Comparison of ENCODE assay signal across 8 cellular contexts in the genomic region with DNA sequence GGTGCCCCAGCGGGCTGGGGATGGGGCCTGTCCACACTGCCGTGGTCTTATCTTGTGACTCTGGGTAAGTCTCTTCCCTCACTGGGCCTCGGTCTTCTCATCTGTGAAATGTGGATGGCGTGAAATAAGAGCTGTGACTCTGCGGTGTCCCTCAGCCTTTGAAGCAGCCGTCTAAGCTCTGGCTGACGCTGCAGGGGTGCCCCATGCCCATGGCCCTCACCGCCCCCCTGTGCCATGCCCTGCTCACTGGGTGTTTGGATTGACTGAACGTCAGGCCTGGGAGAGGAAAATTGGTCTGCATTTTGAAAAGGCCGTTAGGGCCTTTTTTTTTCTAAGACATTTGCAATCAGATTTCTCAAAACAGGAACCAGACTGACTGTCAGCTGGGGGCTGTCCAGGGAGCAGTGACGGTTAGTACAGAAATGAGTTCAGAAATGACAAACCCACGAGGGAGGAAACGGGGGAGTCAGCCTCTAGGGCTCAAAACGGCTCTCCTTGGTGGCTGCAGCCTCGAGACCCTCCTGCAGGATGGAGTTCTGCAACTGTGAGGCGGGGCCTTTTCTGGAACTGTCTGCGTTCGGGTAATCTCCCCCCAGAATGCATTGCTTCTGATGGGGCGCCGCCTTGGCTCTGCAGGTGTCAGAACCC. TPM values are rescaled to one million over a fixed set of nuclear protein-coding genes. Genes with fewer than 3 reads are reported as not detected.
DNase-seq lines count a peak whose midpoint lies in the region; ATAC-seq, FAIRE-seq and TF ChIP-seq lines count a peak whose summit lies in the region.

No MANE protein-coding gene starts in this region.

- intact Hi-C loops in CD4-positive, alpha-beta memory T cell (cut with micrococcal nuclease), result loop anchor here (1.0 to 5.0 kb wide), 2 partner anchors 9 to 104 kb away; a partner anchor contains a TSS

- H3K9me2 ChIP-seq in GM23248 (ENCODE audit: insufficient read depth), result no peaks in the 10 kb centered on the region

- H3K9me3 ChIP-seq in CD4-positive, alpha-beta memory T cell (ENCODE audit: control insufficient read depth in 1 of 2, low read length in 2 of 2), result no peaks in the 10 kb centered on the region
- H3K9me3 ChIP-seq in GM23248 (ENCODE audit: low read depth) (no peaks in the 10 kb centered on the region), SK-N-MC (ENCODE audit: low read depth, low read length) (no peaks in the 10 kb centered on the region), muscle layer of colon (ENCODE audit: low read length) (no peaks in the 10 kb centered on the region), upper lobe of left lung (no peaks in the 10 kb centered on the region)

- peak overlapping the region; percentile 80 for H3K27ac ChIP-seq in CD4-positive, alpha-beta memory T cell (ENCODE audit: low read depth, low read length)
- no peak overlapping the region for H3K27ac ChIP-seq in GM23248
- peak overlapping the region; percentile 50 for H3K27ac ChIP-seq in SK-N-MC
- peak overlapping the region; percentile 76 for H3K27ac ChIP-seq in muscle layer of colon (ENCODE audit: low read depth, low read length)
- peak overlapping the region; percentile 80 to 99 (median 94) for H3K27ac ChIP-seq in upper lobe of left lung

- H3K4me3 Mint-ChIP-seq in CD4-positive, alpha-beta memory T cell, result peak overlapping the region; percentile 92 to 98 (median 97)

- H3K36me3 ChIP-seq in CD4-positive, alpha-beta memory T cell (ENCODE audit: insufficient read depth, low read length), result peaks cover 27% of the 10 kb centered on the region
- H3K36me3 ChIP-seq in GM23248 (ENCODE audit: low read depth) (no peaks in the 10 kb centered on the region), SK-N-MC (ENCODE audit: insufficient read depth, low read length) (peaks cover 5% of the 10 kb centered on the region; the same call in 1 of the 2 replicates), bronchial epithelial cell (ENCODE audit: control insufficient read depth, insufficient read depth, low read length) (peaks cover 21% of the 10 kb centered on the region), muscle layer of colon (ENCODE audit: insufficient read depth, low read length) (no peaks in the 10 kb centered on the region), upper lobe of left lung (peaks cover 0 to 10% (median 3%) of the 10 kb centered on the region in 4 donors)

- DNase-seq in CD4-positive, alpha-beta memory T cell, result peak; percentile 51 to 85 (median 63)
- DNase-seq in GM23248 (no peak), SK-N-MC (ENCODE audit: low read depth, low spot score) (no peak), bronchial epithelial cell (ENCODE audit: low read depth) (no peak), upper lobe of left lung (peak in 1 of 2 donors; percentile 68), NCI-H2107 treated with DMSO at 0.1 percent for 48 hours (lab: John Stamatoyannopoulos, UW; ENCODE audit: unreplicated experiment) (no peak), AG20443 (ENCODE audit: low spot score) (no peak)

- peak overlapping the region; percentile 91 to 98 (median 96) for H3K27ac Mint-ChIP-seq in CD4-positive, alpha-beta memory T cell

- no peak for FAIRE-seq in bronchial epithelial cell (lab: Jason Lieb, UNC)

- H3K4me1 Mint-ChIP-seq in CD4-positive, alpha-beta memory T cell, result peaks cover 38 to 84% (median 54%) of the 10 kb centered on the region in 4 donors

- H3K36me3 Mint-ChIP-seq in CD4-positive, alpha-beta memory T cell, result peaks cover 29 to 50% of the 10 kb centered on the region in 2 donors

- H4K20me1 ChIP-seq in GM23248 (ENCODE audit: insufficient read depth), result no peaks in the 10 kb centered on the region

- no peaks in the 10 kb centered on the region for H3K27me3 ChIP-seq in CD4-positive, alpha-beta memory T cell (ENCODE audit: insufficient read depth, low read length)
- H3K27me3 ChIP-seq in GM23248 (replicated peaks; ENCODE audit: insufficient read depth) (no peaks in the 10 kb centered on the region), bronchial epithelial cell (ENCODE audit: control insufficient read depth, insufficient read depth, low read length) (no peaks in the 10 kb centered on the region), muscle layer of colon (ENCODE audit: control insufficient read depth in 1 of 2, insufficient read depth in 2 of 2, low read length in 2 of 2) (no peaks in the 10 kb centered on the region), upper lobe of left lung (no peaks in the 10 kb centered on the region)

- H3K9me3 Mint-ChIP-seq in CD4-positive, alpha-beta memory T cell, result no peaks in the 10 kb centered on the region

- H3F3A ChIP-seq in GM23248 (ENCODE audit: insufficient read depth), result peaks cover 16% of the 10 kb centered on the region

- peak overlapping the region; percentile 88 to 92 for H3K4me3 ChIP-seq in CD4-positive, alpha-beta memory T cell (ENCODE audit: low read length in 2 of 2)
- H3K4me3 ChIP-seq in GM23248 (peak overlapping the region; percentile 93), SK-N-MC (peak overlapping the region; percentile 89), bronchial epithelial cell (ENCODE audit: low read depth, low read length) (peak overlapping the region; percentile 76), muscle layer of colon (ENCODE audit: low read depth in 1 of 2, low read length in 2 of 2) (peak overlapping the region; percentile 51 to 75), upper lobe of left lung (peak overlapping the region; percentile 59 to 99 (median 96))

- H2AFZ ChIP-seq in GM23248, result no peak overlapping the region

- WGBS in GM23248 (ENCODE audit: low coverage in 1 of 2, low lambda C conversion rate in 2 of 2, missing lambda C conversion rate in 2 of 2), 2 experiments, result 65 to 67% methylated on average over 20 of the region's 20 CpGs
- 22 to 49% methylated on average over 11 to 20 of the region's 20 CpGs for WGBS in upper lobe of left lung, 2 donors

- H3K27me3 Mint-ChIP-seq in CD4-positive, alpha-beta memory T cell, result no peaks in the 10 kb centered on the region

- no peak for TF ChIP-seq CTCF in bronchial epithelial cell (IDR thresholded peaks at IDR 0.05; ENCODE audit: insufficient read depth, low read length, severe bottlenecking)
- TF ChIP-seq CTCF in upper lobe of left lung (IDR thresholded peaks at IDR 0.05), result no peak

- H3K4me1 ChIP-seq in CD4-positive, alpha-beta memory T cell (ENCODE audit: insufficient read depth, low read length), result peaks cover 67% of the 10 kb centered on the region
- peaks cover 28% of the 10 kb centered on the region for H3K4me1 ChIP-seq in GM23248 (ENCODE audit: insufficient read depth)
- H3K4me1 ChIP-seq in muscle layer of colon (ENCODE audit: insufficient read depth, low read length), result peaks cover 71% of the 10 kb centered on the region
- H3K4me1 ChIP-seq in upper lobe of left lung, result peaks cover 65 to 70% (median 68%) of the 10 kb centered on the region in 4 donors

- H3K79me2 ChIP-seq in GM23248 (ENCODE audit: insufficient read depth), result peaks cover 71% of the 10 kb centered on the region

- CTCF ChIA-PET in CD4-positive, alpha-beta memory T cell (lab: Charles Lee; ENCODE audit: partially characterized antibody), result interaction anchor here (0.9 to 7.1 kb wide), 10 partner anchors 9 to 123 kb away, joined by 3 to 54 read pairs (median 6); a partner anchor contains a TSS

- TF ChIP-seq EP300 in upper lobe of left lung (IDR thresholded peaks at IDR 0.05), result no peak

- no peak for ATAC-seq in upper lobe of left lung (ENCODE audit: low FRiP score in 2 of 2)

- H3K4me2 ChIP-seq in GM23248 (ENCODE audit: unreplicated experiment), result peak overlapping the region; percentile 94

- H3K9ac ChIP-seq in GM23248 (peak overlapping the region; percentile 88), SK-N-MC (ENCODE audit: insufficient read length) (peak overlapping the region; percentile 88), muscle layer of colon (ENCODE audit: low read length) (peak overlapping the region; percentile 10)

- in situ Hi-C loops in GM23248 (cut with MboI), result no loop called here

- POLR2A ChIA-PET in CD4-positive, alpha-beta memory T cell (lab: Charles Lee; ENCODE audit: partially characterized antibody), result interaction anchor here (0.7 to 17.3 kb wide), 15 partner anchors 18 to 163 kb away, joined by 3 to 1163 read pairs (median 5); a partner anchor contains a TSS

- peak in 1 of 4 donors; percentile 23 for TF ChIP-seq POLR2A in upper lobe of left lung (IDR thresholded peaks at IDR 0.05)

RNA-seq across cellular contexts. Expression of a gene that starts 1.9 kb away (rescaled TPM):
- 100 to 1,000 TPM; 299 to 310 TPM for total RNA-seq in CD4-positive, alpha-beta memory T cell
- polyA plus RNA-seq in CD4-positive, alpha-beta memory T cell, result 10 to 100 TPM; 12.8 to 63.7 TPM
- total RNA-seq in GM23248 (2014; rRNA removed; shearing (Covaris generic)), result 43.0 and 54.9 TPM in 2 replicates
- polyA plus RNA-seq in GM23248 (2016; fragmentation: Nextera tagmentation; extraction: Ambion mirVana), result 6.0 and 7.8 TPM in 2 replicates
- total RNA-seq in bronchial epithelial cell (55.0 and 77.4 TPM in 2 replicates), upper lobe of left lung (100 to 1,000 TPM in 4 of 6 donors, 10 to 100 TPM in 2; 76.9 to 232 (median 117) TPM)

RNA-seq across cellular contexts. Expression of a gene that starts 20.9 kb away (rescaled TPM):
- 100 to 1,000 TPM; 244 to 247 TPM for total RNA-seq in CD4-positive, alpha-beta memory T cell
- polyA plus RNA-seq in CD4-positive, alpha-beta memory T cell, result 10 to 100 TPM; 12.0 to 31.3 TPM
- 27.6 and 42.9 TPM in 2 replicates for total RNA-seq in GM23248 (2014; rRNA removed; shearing (Covaris generic))
- 13.4 and 16.4 TPM in 2 replicates for polyA plus RNA-seq in GM23248 (2016; fragmentation: Nextera tagmentation; extraction: Ambion mirVana)
- total RNA-seq in bronchial epithelial cell, result 22.4 and 42.8 TPM in 2 replicates
- total RNA-seq in upper lobe of left lung, result 100 to 1,000 TPM in 2 of 6 donors, 10 to 100 TPM in 4; 47.4 to 221 (median 78.3) TPM

RNA-seq across cellular contexts. Expression of a gene that starts 35.2 kb away (rescaled TPM):
- total RNA-seq in CD4-positive, alpha-beta memory T cell, result 10 to 100 TPM; 22.5 to 26.3 TPM
- 1 to 10 TPM in 1 of 2 donors, under 1 TPM in 1; 0.79 to 6.5 TPM for polyA plus RNA-seq in CD4-positive, alpha-beta memory T cell
- 20.1 and 41.6 TPM in 2 replicates for total RNA-seq in GM23248 (2014; rRNA removed; shearing (Covaris generic))
- polyA plus RNA-seq in GM23248 (2016; fragmentation: Nextera tagmentation; extraction: Ambion mirVana), result 25.2 and 26.4 TPM in 2 replicates
- total RNA-seq in bronchial epithelial cell (32.0 and 35.0 TPM in 2 replicates), upper lobe of left lung (10 to 100 TPM; 35.9 to 99.2 (median 53.8) TPM)

Comparison
In these comparisons a context has a peak if more than half of its experiments do, and no peak if none do; other contexts are left out.
1. DNase-seq: peak in CD4-positive, alpha-beta memory T cell (5 of 5); none in GM23248 (single experiment), SK-N-MC (single experiment), bronchial epithelial cell (single experiment), NCI-H2107 treated with DMSO at 0.1 percent for 48 hours (single experiment) and AG20443 (single experiment).
2. H3K9ac ChIP-seq: peak in every context shown above with its lines; median percentile 88 in GM23248; 88 in SK-N-MC; 10 in muscle layer of colon.
3. Peak in every context shown above with its lines, with median percentiles within 50 percentile points of each other: H3K4me3 ChIP-seq.